12 cellular contexts compared by ENCODE assay signal in the genomic region with DNA sequence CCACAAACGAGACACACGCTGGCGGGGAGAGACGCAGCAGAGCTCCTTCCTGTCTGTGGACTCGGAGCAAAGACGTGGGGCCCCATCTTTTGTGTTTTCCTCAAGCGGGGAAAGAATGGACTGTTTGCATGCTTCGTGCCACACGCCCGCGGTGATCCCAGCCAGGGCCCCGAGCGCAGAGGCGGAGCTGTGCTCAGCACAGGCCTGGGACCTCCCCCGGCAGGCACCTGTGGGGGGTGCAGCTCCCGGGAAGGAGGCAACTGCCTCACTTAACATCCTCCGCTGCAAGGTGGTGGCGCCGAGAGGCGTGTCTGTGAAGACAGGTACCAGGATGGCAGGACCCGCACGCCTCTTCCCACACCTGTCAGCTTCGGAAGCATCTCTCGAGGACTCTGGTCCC. TPM values are rescaled to one million over a fixed set of nuclear protein-coding genes. Genes with fewer than 3 reads are reported as not detected.
A peak's percentile ranks its signal among the peaks of the same experiment; 100 is the strongest.
DNase-seq lines count a peak whose midpoint lies in the region; ATAC-seq and TF ChIP-seq lines count a peak whose summit lies in the region.
"Had no signal": no experiment of that assay in that cellular context is flagged by ENCODE, and none has a peak within 500 bp of the region (broad histone marks: within the 10 kb centered on the region; RNA-seq: fewer than 3 reads in every experiment).

No MANE protein-coding gene starts in this region.

- peaks cover under 1% of the 10 kb centered on the region for H3K9me3 Mint-ChIP-seq in activated T-helper 17 cell treated with anti-CD3 and anti-CD28 coated beads, Interleukin-2, amount 50 U/mL, for 72 hours
- H3K9me3 Mint-ChIP-seq in memory B cell: no peaks in the 10 kb centered on the region

- no peaks in the 10 kb centered on the region for H3K9me3 ChIP-seq in gastroesophageal sphincter
- H3K9me3 ChIP-seq: tibial nerve had no signal

- DNase-seq in NCI-H1417 (lab: John Stamatoyannopoulos, UW) (peak; percentile 1 to 35 (median 18)), NCI-H1417 treated with DMSO at 0.1 percent for 48 hours (lab: John Stamatoyannopoulos, UW) (no peak), memory B cell (ENCODE audit: low spot score in 2 of 2) (no peak), GOT3 (lab: John Stamatoyannopoulos, UW) (no peak), NCI-H526 treated with DMSO at 0.1 percent for 48 hours (lab: John Stamatoyannopoulos, UW) (no peak)
- DNase-seq in stimulated activated naive CD4-positive, alpha-beta T cell treated with Interleukin-2 at 50 U/mL for 16 hours (lab: John Stamatoyannopoulos, UW): peak; percentile 19
- DNase-seq: NCI-H2171 treated with DMSO at 0.1 percent for 48 hours had no signal

- H3K27ac ChIP-seq in gastroesophageal sphincter: no peak overlapping the region
- H3K27ac ChIP-seq: tibial nerve had no signal

- H3K4me1 ChIP-seq in gastroesophageal sphincter: peaks cover 0 to 9% (median 0%) of the 10 kb centered on the region in 3 donors

- no peak for TF ChIP-seq POLR2A in gastroesophageal sphincter (IDR thresholded peaks at IDR 0.05)

- H3K27ac Mint-ChIP-seq in activated T-helper 17 cell treated with anti-CD3 and anti-CD28 coated beads, Interleukin-2, amount 50 U/mL, for 72 hours: no peak overlapping the region
- H3K27ac Mint-ChIP-seq in memory B cell: no peak overlapping the region

- ATAC-seq in activated T-helper 17 cell treated with anti-CD3 and anti-CD28 coated beads, Interleukin-2, amount 50 U/mL, for 72 hours (replicated peaks): peak; percentile 59
- ATAC-seq in memory B cell (ENCODE audit: low read depth): peak; percentile 56
- no peak for ATAC-seq in gastroesophageal sphincter

- no peak for TF ChIP-seq CTCF in gastroesophageal sphincter (IDR thresholded peaks at IDR 0.05)

- peaks cover 13% of the 10 kb centered on the region for H3K4me1 Mint-ChIP-seq in activated T-helper 17 cell treated with anti-CD3 and anti-CD28 coated beads, Interleukin-2, amount 50 U/mL, for 72 hours
- H3K4me1 Mint-ChIP-seq in memory B cell: peaks cover 8% of the 10 kb centered on the region

- TF ChIP-seq EP300 in gastroesophageal sphincter (IDR thresholded peaks at IDR 0.05): no peak

- H3K27me3 ChIP-seq in gastroesophageal sphincter: peaks cover 64% of the 10 kb centered on the region

- 24 to 42% methylated on average over 2 to 10 of the region's 24 CpGs for WGBS in gastroesophageal sphincter (ENCODE audit: low coverage in 1 of 2), 2 donors

- H3K27me3 Mint-ChIP-seq in activated T-helper 17 cell treated with anti-CD3 and anti-CD28 coated beads, Interleukin-2, amount 50 U/mL, for 72 hours: no peaks in the 10 kb centered on the region
- H3K27me3 Mint-ChIP-seq in memory B cell: peaks cover 12% of the 10 kb centered on the region

- peaks cover 6% of the 10 kb centered on the region for H3K36me3 Mint-ChIP-seq in activated T-helper 17 cell treated with anti-CD3 and anti-CD28 coated beads, Interleukin-2, amount 50 U/mL, for 72 hours (ENCODE audit: low read depth)
- no peaks in the 10 kb centered on the region for H3K36me3 Mint-ChIP-seq in memory B cell

- H3K36me3 ChIP-seq in gastroesophageal sphincter: no peaks in the 10 kb centered on the region
- H3K36me3 ChIP-seq: tibial nerve had no signal

- H3K4me3 Mint-ChIP-seq in activated T-helper 17 cell treated with anti-CD3 and anti-CD28 coated beads, Interleukin-2, amount 50 U/mL, for 72 hours: peak overlapping the region; percentile 51
- no peak overlapping the region for H3K4me3 Mint-ChIP-seq in memory B cell

- no peak overlapping the region for H3K4me3 ChIP-seq in gastroesophageal sphincter
- H3K4me3 ChIP-seq: tibial nerve had no signal

RNA-seq across cellular contexts. Expression of gene TRARG1, which starts 19.2 kb away (rescaled TPM):
- total RNA-seq in activated T-helper 17 cell treated with anti-CD3 and anti-CD28 coated beads, Interleukin-2, amount 50 U/mL, for 72 hours: under 1 TPM; 0.06 to 0.08 TPM
- total RNA-seq in gastroesophageal sphincter: 1 to 10 TPM in 1 of 4 donors, under 1 TPM in 1, not detected in 2; 0.23 to 1.2 TPM
- total RNA-seq: A172, myocyte had no signal

RNA-seq across cellular contexts. Expression of gene BHLHA9, which starts 28.4 kb away (rescaled TPM):
- total RNA-seq in activated T-helper 17 cell treated with anti-CD3 and anti-CD28 coated beads, Interleukin-2, amount 50 U/mL, for 72 hours: not detected
- total RNA-seq in gastroesophageal sphincter: not detected
- total RNA-seq: A172, myocyte, tibial nerve had no signal

Comparison
In these comparisons a context has a peak if more than half of its experiments do, and no peak if none do; other contexts are left out.
1. DNase-seq: peak in NCI-H1417 (3 of 3) and stimulated activated naive CD4-positive, alpha-beta T cell treated with Interleukin-2 at 50 U/mL for 16 hours (single experiment); none in NCI-H1417 treated with DMSO at 0.1 percent for 48 hours (single experiment), memory B cell (0 of 2), GOT3 (single experiment) and NCI-H526 treated with DMSO at 0.1 percent for 48 hours (single experiment).